ENCODE assay signal across 29 cellular contexts in the genomic region with DNA sequence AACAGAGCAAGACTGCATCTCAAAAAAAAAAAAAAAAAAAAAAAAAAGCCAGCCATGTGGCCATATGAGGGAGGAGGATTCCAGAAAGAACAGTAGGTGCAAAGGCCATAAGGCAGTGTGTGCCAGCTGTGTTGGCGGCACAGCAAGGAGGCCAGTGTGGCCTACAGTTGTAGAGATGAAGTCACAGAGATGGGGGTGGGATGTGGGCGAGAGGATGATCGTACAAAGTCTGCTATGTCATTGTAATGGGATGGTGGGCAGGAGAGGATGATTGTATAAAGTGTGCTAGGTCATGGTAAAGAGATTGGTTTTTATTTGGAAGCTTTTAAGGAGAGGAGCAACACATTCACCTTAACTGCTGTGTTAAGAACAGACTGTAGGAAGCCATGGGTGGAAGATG. TPM values are rescaled to one million over a fixed set of nuclear protein-coding genes. Genes with fewer than 3 reads are reported as not detected.
"Had no signal": no experiment of that assay in that cellular context is flagged by ENCODE, and none has a peak within 500 bp of the region (broad histone marks: within the 10 kb centered on the region; RNA-seq: fewer than 3 reads in every experiment).

No MANE protein-coding gene starts in this region.

- H3K27me3 ChIP-seq: colonic mucosa, gastrocnemius medialis had no signal

- H3K4me3 Mint-ChIP-seq: dendritic cell treated with granulocyte-macrophage colony-stimulating factor and Interleukin-4, amounts not matched to agents 40 ng/mL and 50 ng/mL, for 4 days; effector memory CD8-positive, alpha-beta T cell; endodermal cell; naive thymus-derived CD8-positive, alpha-beta T cell had no signal

- H3K27ac Mint-ChIP-seq: dendritic cell treated with granulocyte-macrophage colony-stimulating factor and Interleukin-4, amounts not matched to agents 40 ng/mL and 50 ng/mL, for 4 days; effector memory CD8-positive, alpha-beta T cell; endodermal cell had no signal

- H3K27me3 Mint-ChIP-seq: naive thymus-derived CD8-positive, alpha-beta T cell had no signal

- FAIRE-seq: endometrium, islet of Langerhans, keratinocyte had no signal

- H3K36me3 ChIP-seq: colonic mucosa, esophagus squamous epithelium, gastrocnemius medialis, heart right ventricle, left lung, lower lobe of right lung had no signal

- H3K27ac ChIP-seq: colonic mucosa, epithelial cell of prostate, esophagus squamous epithelium, gastrocnemius medialis, heart right ventricle, left lung, lower lobe of right lung had no signal

- H3K4me1 Mint-ChIP-seq: endodermal cell had no signal

- ATAC-seq: effector memory CD8-positive, alpha-beta T cell; esophagus mucosa; gastrocnemius medialis; heart right ventricle; left cardiac atrium; left lung; left ventricle myocardium superior; lower lobe of right lung; naive thymus-derived CD8-positive, alpha-beta T cell had no signal

- H3K4me1 ChIP-seq: colonic mucosa, esophagus squamous epithelium, gastrocnemius medialis, heart right ventricle, left lung, lower lobe of right lung had no signal

- H3K9me3 Mint-ChIP-seq: dendritic cell treated with granulocyte-macrophage colony-stimulating factor and Interleukin-4, amounts not matched to agents 40 ng/mL and 50 ng/mL, for 4 days; effector memory CD8-positive, alpha-beta T cell; endodermal cell; naive thymus-derived CD8-positive, alpha-beta T cell had no signal

- H3K4me3 ChIP-seq: colonic mucosa, esophagus squamous epithelium, gastrocnemius medialis, heart right ventricle, left lung, lower lobe of right lung had no signal

- H3K9me3 ChIP-seq: colonic mucosa, esophagus squamous epithelium, gastrocnemius medialis, heart right ventricle, left lung, lower lobe of right lung had no signal

- DNase-seq: colonic mucosa; cortex of kidney; effector CD8-positive, alpha-beta T cell; effector memory CD8-positive, alpha-beta T cell; endodermal cell; erythroblast; esophagus squamous epithelium; foreskin fibroblast; foreskin melanocyte; gastrocnemius medialis; glutamatergic neuron; heart right ventricle; hippocampal formation; left cardiac atrium; left lung; left ventricle myocardium superior; lower lobe of right lung; mesendoderm; midbrain; naive thymus-derived CD8-positive, alpha-beta T cell had no signal

RNA-seq across cellular contexts. Expression of a gene that starts 9.7 kb away (rescaled TPM):
- total RNA-seq: dermis microvascular lymphatic vessel endothelial cell, glomerular endothelial cell, lung microvascular endothelial cell had no signal

RNA-seq across cellular contexts. Expression of a gene that starts 32.1 kb away (rescaled TPM):
- total RNA-seq: esophagus squamous epithelium, glomerular endothelial cell, left cardiac atrium, left ventricle myocardium superior, lung microvascular endothelial cell had no signal
- polyA plus RNA-seq: keratinocyte had no signal
